ENCODE assay signal across 7 cellular contexts in genomic region chr16:5090592-5090991, GRCh38. TPM values are rescaled to one million over a fixed set of nuclear protein-coding genes. Genes with fewer than 3 reads are reported as not detected.
"Had no signal": no experiment of that assay in that cellular context is flagged by ENCODE, and none has a peak within 500 bp of the region (broad histone marks: within the 10 kb centered on the region; RNA-seq: fewer than 3 reads in every experiment).

No MANE protein-coding gene starts in this region.

RNA-seq across cellular contexts. Expression of gene C16orf89, which starts 24.8 kb away (rescaled TPM):
- total RNA-seq: mammary epithelial cell; mononuclear cell; naive thymus-derived CD4-positive, alpha-beta T cell; natural killer cell treated with Interleukin-12 subunit alpha and Interleukin-12 subunit beta and Interleukin-15 and Interleukin-18, amount 100 ng/mL, for 72 hours; osteoblast had no signal
- polyA plus RNA-seq: immature natural killer cell; mammary epithelial cell; naive thymus-derived CD4-positive, alpha-beta T cell; neural cell had no signal
